In the genomic region with DNA sequence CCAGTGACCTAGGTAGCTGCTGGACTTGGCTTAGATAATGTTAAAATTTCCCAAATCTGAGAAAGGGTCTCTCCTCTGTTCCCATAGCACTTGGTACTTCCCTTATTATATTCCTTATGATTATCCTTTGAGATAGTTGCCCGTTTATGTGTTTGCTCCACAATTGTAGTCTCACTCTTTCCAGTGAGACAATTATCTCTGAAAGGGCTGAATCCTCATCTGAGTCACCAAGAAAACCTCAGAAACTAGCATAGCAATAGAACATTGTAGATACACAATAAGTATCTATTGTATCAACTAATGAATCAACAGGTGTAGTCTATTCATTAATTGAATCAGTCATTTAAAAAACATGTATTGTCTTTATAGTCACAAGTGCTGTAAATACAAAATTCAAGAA, we compare ENCODE assay signal across 29 cellular contexts.
"Had no signal": no experiment of that assay in that cellular context is flagged by ENCODE, and none has a peak within 500 bp of the region (broad histone marks: within the 10 kb centered on the region; RNA-seq: fewer than 3 reads in every experiment).

No MANE protein-coding gene starts in this region.

- H3K27ac Mint-ChIP-seq: immature natural killer cell, natural killer cell, nephron progenitor cell, neural progenitor cell, progenitor cell of endocrine pancreas had no signal

- H3K4me2 ChIP-seq: neural progenitor cell had no signal

- H3K4me1 Mint-ChIP-seq: immature natural killer cell, natural killer cell, nephron progenitor cell, neural progenitor cell had no signal

- H3K9me3 Mint-ChIP-seq: nephron progenitor cell, neural progenitor cell had no signal

- ATAC-seq: natural killer cell; right cardiac atrium; sciatic nerve; stimulated activated naive CD8-positive, alpha-beta T cell treated with anti-CD3 and anti-CD28 coated beads, Interleukin-15, amount 100 ng/mL, for 72 hours had no signal

- H3K4me1 ChIP-seq: left ventricle myocardium inferior, neural progenitor cell, testis, thyroid gland, transverse colon, upper lobe of left lung, vagina had no signal

- H3K36me3 ChIP-seq: left ventricle myocardium inferior, neural progenitor cell, neutrophil, ovary, thyroid gland, transverse colon, upper lobe of left lung, vagina had no signal

- H3K4me3 Mint-ChIP-seq: immature natural killer cell; natural killer cell; nephron progenitor cell; neural progenitor cell; stimulated activated naive CD8-positive, alpha-beta T cell treated with anti-CD3 and anti-CD28 coated beads, Interleukin-15, amount 100 ng/mL, for 72 hours had no signal

- FAIRE-seq: islet of Langerhans had no signal

- H3K27me3 ChIP-seq: neural progenitor cell, ovary, testis, thyroid gland, transverse colon, upper lobe of left lung, vagina had no signal

- H3K36me3 Mint-ChIP-seq: immature natural killer cell, natural killer cell, neural progenitor cell had no signal

- H3K27ac ChIP-seq: left ventricle myocardium inferior, neural progenitor cell, neutrophil, ovary, skin epidermis, testis, thyroid gland, transverse colon, upper lobe of left lung, vagina had no signal

- H3K9me3 ChIP-seq: left ventricle myocardium inferior, neutrophil, ovary, testis, thyroid gland, transverse colon, upper lobe of left lung, vagina had no signal

- H3K27me3 Mint-ChIP-seq: progenitor cell of endocrine pancreas had no signal

- DNase-seq: hypothalamus; immature natural killer cell; left ventricle myocardium inferior; mesenchymal stem cell; natural killer cell; nephron progenitor cell; occipital lobe; ovary; retina; right cardiac atrium; stimulated activated CD4-positive, alpha-beta T cell treated with anti-CD3 and anti-CD28 coated beads, Interleukin-12 subunit alpha, Interleukin-12 subunit beta, amount 100 ng/mL, for 4 hours; stimulated activated CD4-positive, alpha-beta T cell treated with anti-CD3 and anti-CD28 coated beads, Interleukin-15, amount 100 ng/mL, for 24 hours; stimulated activated CD4-positive, alpha-beta T cell treated with anti-CD3 and anti-CD28 coated beads, Interleukin-2, amount 100 ng/mL, for 24 hours; stimulated activated CD4-positive, alpha-beta T cell treated with anti-CD3 and anti-CD28 coated beads, Interleukin-4, amount 100 ng/mL, for 1 hour; stimulated activated naive CD4-positive, alpha-beta T cell; stimulated activated naive CD8-positive, alpha-beta T cell treated with anti-CD3 and anti-CD28 coated beads, Interleukin-15, amount 100 ng/mL, for 72 hours; substantia nigra; testis; thyroid gland; transverse colon; upper lobe of left lung had no signal

- H3K4me3 ChIP-seq: left ventricle myocardium inferior, lung, neural progenitor cell, ovary, skin epidermis, testis, thyroid gland, transverse colon, upper lobe of left lung, vagina had no signal
